20 cellular contexts compared by ENCODE assay signal in the genomic region with DNA sequence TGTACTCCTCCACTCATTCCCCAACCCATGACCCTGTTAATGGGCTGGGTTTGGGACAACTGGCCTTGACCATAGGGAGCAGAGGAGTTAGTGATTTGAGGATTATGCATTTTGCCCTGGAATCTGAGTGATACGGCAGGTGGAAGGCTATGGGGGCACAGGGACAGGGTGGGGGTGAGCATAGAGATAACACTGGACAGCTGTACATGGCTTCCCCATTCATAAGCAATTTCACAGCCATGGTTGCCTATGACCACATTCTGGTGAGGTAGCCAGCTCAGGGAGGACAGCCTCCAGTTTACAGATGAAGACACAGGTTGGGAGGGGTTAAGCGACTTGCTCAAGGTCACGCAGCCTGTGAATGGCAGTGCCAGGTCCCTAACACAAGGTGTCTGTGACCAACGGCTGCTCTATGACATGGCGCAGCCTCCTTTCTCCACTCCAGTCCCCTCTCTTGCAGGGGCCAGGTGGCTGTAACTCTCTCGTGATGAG.
A peak's percentile ranks its signal among the peaks of the same experiment; 100 is the strongest.
DNase-seq lines count a peak whose midpoint lies in the region; ATAC-seq, FAIRE-seq and TF ChIP-seq lines count a peak whose summit lies in the region.
"Had no signal": no experiment of that assay in that cellular context is flagged by ENCODE, and none has a peak within 500 bp of the region (broad histone marks: within the 10 kb centered on the region; RNA-seq: fewer than 3 reads in every experiment).

No MANE protein-coding gene starts in this region.

- TF ChIP-seq POLR2A in HepG2 (IDR thresholded peaks at IDR 0.05; ENCODE audit: insufficient read depth in 1 of 2, low read depth in 2 of 2, low read length in 2 of 2) = no peak
- no peak for TF ChIP-seq POLR2A in right lobe of liver (IDR thresholded peaks at IDR 0.05)

- H3K4me1 ChIP-seq in HepG2 (ENCODE audit: insufficient read depth, low read length) = peaks cover 25% of the 10 kb centered on the region
- peaks cover 0 to 5% (median 0%) of the 10 kb centered on the region in 4 donors for H3K4me1 ChIP-seq in right lobe of liver
- peaks cover 5 to 38% of the 10 kb centered on the region in 2 donors for H3K4me1 ChIP-seq in ascending aorta

- no peaks in the 10 kb centered on the region for H4K20me1 ChIP-seq in HepG2 (ENCODE audit: insufficient read depth, low read length)

- H3K4me2 ChIP-seq in HepG2 (ENCODE audit: low read depth, low read length) = no peak overlapping the region
- H3K4me2 ChIP-seq: A549, KMS-11 had no signal

- H3K36me3 ChIP-seq in HepG2 (replicated peaks in 1 of 2; ENCODE audit: control insufficient read depth in 1 of 2, insufficient read depth in 2 of 2, low read length in 2 of 2) = no peaks in the 10 kb centered on the region
- no peaks in the 10 kb centered on the region for H3K36me3 ChIP-seq in right lobe of liver
- H3K36me3 ChIP-seq in ascending aorta = no peaks in the 10 kb centered on the region

- POLR2A ChIA-PET in HepG2 (lab: Yijun Ruan, JAX) = no interaction called here

- WGBS in HepG2 (ENCODE audit: low lambda C conversion rate) = 63% methylated on average over 4 of the region's 6 CpGs
- WGBS in right lobe of liver (ENCODE audit: insufficient coverage, low coverage, low lambda C conversion rate, missing lambda C conversion rate) = 67% methylated on average over 1 of the region's 6 CpGs

- H3K27me3 ChIP-seq in HepG2 (ENCODE audit: control insufficient read depth in 1 of 2, insufficient read depth in 2 of 2, low read length in 2 of 2) (peaks cover 0 to 7% of the 10 kb centered on the region in 2 experiments; a peak in 1 of 5 replicates), right lobe of liver (no peaks in the 10 kb centered on the region), ascending aorta (no peaks in the 10 kb centered on the region)

- H3K79me2 ChIP-seq in HepG2 (ENCODE audit: insufficient read depth, low read length) = no peaks in the 10 kb centered on the region

- BruUV-seq in HepG2 (replicated peaks; lab: Mats Ljungman, UMichigan) = no TSS peak

- no peak overlapping the region for H3K9ac ChIP-seq in HepG2 (ENCODE audit: insufficient read depth, low read depth, low read length)
- H3K9ac ChIP-seq: KMS-11 had no signal

- H3K4me3 ChIP-seq in HepG2 (replicated peaks in 1 of 3; ENCODE audit: insufficient read depth in 1 of 3, low read depth in 2 of 3, low read length in 3 of 3) (no peak overlapping the region), right lobe of liver (no peak overlapping the region), ascending aorta (no peak overlapping the region)
- H3K4me3 ChIP-seq: A549, SK-N-MC had no signal

- H2AFZ ChIP-seq in HepG2 (ENCODE audit: low read length) = no peak overlapping the region

- TF ChIP-seq EP300 in HepG2 (IDR thresholded peaks at IDR 0.05; ENCODE audit: low read depth in 2 of 2, low read length in 2 of 2) (no peak), HepG2 (CRISPR knock-in tag; IDR thresholded peaks at IDR 0.05; ENCODE audit: borderline replicate concordance) (no peak)

- H3K27ac ChIP-seq in HepG2 (ENCODE audit: extremely low read length, insufficient read depth, low read length) (no peak overlapping the region), right lobe of liver (no peak overlapping the region), ascending aorta (peak overlapping the region; percentile 68 to 72)
- H3K27ac ChIP-seq: A549, KMS-11, SK-N-MC had no signal

- in situ Hi-C loops in HepG2 (cut with HindIII; ENCODE audit: extremely low pct_ligation_motif_present, low pct_unique_long_range_greater_than_20kb) = loop anchor here (25.0 kb wide), 1 partner anchor 569 kb away; no protein-coding TSS in a partner anchor

- CTCF ChIA-PET in HepG2 (lab: Yijun Ruan, JAX; ENCODE audit: low intra/inter-chr PET ratio, low total read pairs) = no interaction called here

- H3K9me3 ChIP-seq in HepG2 (ENCODE audit: low read length) = no peaks in the 10 kb centered on the region
- no peaks in the 10 kb centered on the region for H3K9me3 ChIP-seq in right lobe of liver
- H3K9me3 ChIP-seq in ascending aorta = no peaks in the 10 kb centered on the region
- H3K9me3 ChIP-seq: A549 had no signal

- peak; percentile 11 for DNase-seq in HepG2 (ENCODE audit: low spot score)
- no peak for DNase-seq in right lobe of liver
- DNase-seq in ascending aorta (ENCODE audit: low spot score in 2 of 2) = no peak
- DNase-seq in islet precursor cell = peak; percentile 33
- DNase-seq in activated effector memory CD4-positive, alpha-beta T cell treated with anti-CD3 and anti-CD28 coated beads, Interleukin-2, amount 50 U/mL, for 16 hours = no peak
- DNase-seq: EL, GF-D8, H9, NCI-H2081 treated with DMSO at 0.1 percent for 48 hours, NCI-H526, OCI-M1, Right ventricle myocardium superior, SW 1271 had no signal

- no peak for TF ChIP-seq CTCF in HepG2 (CRISPR knock-in tag; IDR thresholded peaks at IDR 0.05)
- TF ChIP-seq CTCF in right lobe of liver (IDR thresholded peaks at IDR 0.05) = no peak
- no peak for TF ChIP-seq CTCF in ascending aorta (IDR thresholded peaks at IDR 0.05)

- no peak for TF ChIP-seq RAD21 in HepG2 (CRISPR knock-in tag; IDR thresholded peaks at IDR 0.05)

- intact Hi-C loops in HepG2 (cut with micrococcal nuclease; ENCODE audit: unreplicated experiment) (no loop called here), right lobe of liver (cut with DNase I) (loop anchor here in 1 of 2 donors (10.0 kb wide), 1 partner anchor 312 kb away; no protein-coding TSS in a partner anchor), ascending aorta (cut with DNase I) (loop anchor here (5.0 to 10.0 kb wide), 3 partner anchors 171 to 309 kb away; no protein-coding TSS in a partner anchor)

- ATAC-seq in HepG2 = no peak
- no peak for ATAC-seq in right lobe of liver
- no peak for ATAC-seq in GM21447 (IDR thresholded peaks at IDR 0.05; ENCODE audit: unreplicated experiment)
- ATAC-seq in GM21528 (IDR thresholded peaks at IDR 0.05; ENCODE audit: low FRiP score, unreplicated experiment) = no peak
- ATAC-seq: A549 had no signal

- FAIRE-seq in HepG2 (lab: Jason Lieb, UNC) = no peak
- FAIRE-seq: A549, D721Med, RCC 7860 had no signal

TF ChIP-seq in HepG2, 621 proteins besides CTCF, POLR2A, EP300 and RAD21:
- TF ChIP-seq ESRRA (CRISPR knock-in tag; IDR thresholded peaks at IDR 0.05; ENCODE audit: low read depth) = no peak
- 0 out of 2 replicates have a peak, but pooled peaks have one; percentile 36 for TF ChIP-seq ZBTB21 (CRISPR knock-in tag; IDR thresholded peaks at IDR 0.05)
- TF ChIP-seq, protein P1, sequence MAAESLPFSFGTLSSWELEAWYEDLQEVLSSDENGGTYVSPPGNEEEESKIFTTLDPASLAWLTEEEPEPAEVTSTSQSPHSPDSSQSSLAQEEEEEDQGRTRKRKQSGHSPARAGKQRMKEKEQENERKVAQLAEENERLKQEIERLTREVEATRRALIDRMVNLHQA (CRISPR knock-in tag; IDR thresholded peaks at IDR 0.05) = no peak
- TF ChIP-seq, protein P2, sequence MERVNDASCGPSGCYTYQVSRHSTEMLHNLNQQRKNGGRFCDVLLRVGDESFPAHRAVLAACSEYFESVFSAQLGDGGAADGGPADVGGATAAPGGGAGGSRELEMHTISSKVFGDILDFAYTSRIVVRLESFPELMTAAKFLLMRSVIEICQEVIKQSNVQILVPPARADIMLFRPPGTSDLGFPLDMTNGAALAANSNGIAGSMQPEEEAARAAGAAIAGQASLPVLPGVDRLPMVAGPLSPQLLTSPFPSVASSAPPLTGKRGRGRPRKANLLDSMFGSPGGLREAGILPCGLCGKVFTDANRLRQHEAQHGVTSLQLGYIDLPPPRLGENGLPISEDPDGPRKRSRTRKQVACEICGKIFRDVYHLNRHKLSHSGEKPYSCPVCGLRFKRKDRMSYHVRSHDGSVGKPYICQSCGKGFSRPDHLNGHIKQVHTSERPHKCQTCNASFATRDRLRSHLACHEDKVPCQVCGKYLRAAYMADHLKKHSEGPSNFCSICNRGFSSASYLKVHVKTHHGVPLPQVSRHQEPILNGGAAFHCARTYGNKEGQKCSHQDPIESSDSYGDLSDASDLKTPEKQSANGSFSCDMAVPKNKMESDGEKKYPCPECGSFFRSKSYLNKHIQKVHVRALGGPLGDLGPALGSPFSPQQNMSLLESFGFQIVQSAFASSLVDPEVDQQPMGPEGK (CRISPR knock-in tag; IDR thresholded peaks at IDR 0.05) = no peak
- no peak for TF ChIP-seq BRCA1 (CRISPR knock-in tag; IDR thresholded peaks at IDR 0.05)
- TF ChIP-seq ZNF256 (CRISPR knock-in tag; conservative IDR thresholded peaks at IDR 0.05) = no peak
- TF ChIP-seq HMGXB3 (CRISPR knock-in tag; IDR thresholded peaks at IDR 0.05; ENCODE audit: borderline replicate concordance) = no peak

Comparison
In these comparisons a context has a peak if more than half of its experiments do, and no peak if none do; other contexts are left out.
1. DNase-seq: peak in HepG2 (single experiment) and islet precursor cell (single experiment); none in right lobe of liver (0 of 3), ascending aorta (0 of 2) and activated effector memory CD4-positive, alpha-beta T cell treated with anti-CD3 and anti-CD28 coated beads, Interleukin-2, amount 50 U/mL, for 16 hours (single experiment).
2. H3K27ac ChIP-seq: peak in ascending aorta (2 of 2); none in HepG2 (single experiment) and right lobe of liver (0 of 3).